Comparison of ENCODE assay signal across 8 cellular contexts in the genomic region with DNA sequence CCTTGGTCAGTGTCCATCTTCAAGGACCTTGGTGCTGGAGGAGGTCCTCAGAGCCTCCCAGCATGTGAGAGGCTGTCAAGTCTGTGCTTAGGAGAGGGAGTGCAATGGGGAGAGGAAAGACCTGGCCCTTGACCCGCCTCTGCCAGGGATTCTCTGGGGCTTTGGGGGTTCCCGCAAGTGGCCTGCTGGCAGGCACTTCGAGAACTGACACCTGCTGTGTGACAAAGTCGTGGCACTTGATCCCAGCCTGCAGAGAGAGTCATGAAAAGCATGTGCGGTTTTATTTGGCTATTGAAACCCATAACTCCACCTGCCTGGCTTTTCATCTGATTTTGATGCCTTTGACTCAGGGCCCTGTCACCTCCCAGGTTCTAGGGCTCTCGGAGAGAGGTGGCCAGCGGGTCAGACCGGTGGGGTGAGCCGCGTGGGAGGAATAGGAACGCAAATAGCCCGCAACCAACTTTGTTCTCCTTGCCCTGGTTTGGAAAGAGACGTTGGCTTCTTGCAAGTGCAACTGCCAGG. TPM values are rescaled to one million over a fixed set of nuclear protein-coding genes. Genes with fewer than 3 reads are reported as not detected.
DNase-seq lines count a peak whose midpoint lies in the region; ATAC-seq and TF ChIP-seq lines count a peak whose summit lies in the region.

No MANE protein-coding gene starts in this region.

- POLR2A ChIA-PET in CD4-positive, alpha-beta memory T cell (lab: Charles Lee; ENCODE audit: partially characterized antibody) = interaction anchor here (1.2 to 5.1 kb wide), 3 partner anchors 12 to 43 kb away, joined by 3 to 51 read pairs (median 37); partner anchors contain the start of gene GSE1

- H3K9ac ChIP-seq in HUES48 (ENCODE audit: low read depth, low read length) = peak overlapping the region; percentile 23

- WGBS in spleen, 5 donors = 22 to 38% (median 27%) methylated on average over 6 to 13 of the region's 13 CpGs
- WGBS in gastroesophageal sphincter (ENCODE audit: low coverage in 1 of 2), 2 donors = 70% methylated on average over 8 of the region's 13 CpGs; no CpG with 5 or more reads in 1 of the 2 donors

- peaks cover 36 to 76% (median 54%) of the 10 kb centered on the region in 4 donors for H3K4me1 Mint-ChIP-seq in CD4-positive, alpha-beta memory T cell

- H3K36me3 ChIP-seq in CD4-positive, alpha-beta memory T cell (ENCODE audit: insufficient read depth, low read length) = no peaks in the 10 kb centered on the region
- H3K36me3 ChIP-seq in HUES48 (ENCODE audit: control insufficient read depth, insufficient read depth, low read length) (no peaks in the 10 kb centered on the region), brain microvascular endothelial cell (replicated peaks) (no peaks in the 10 kb centered on the region), spleen (peaks cover 0 to 3% (median 0%) of the 10 kb centered on the region in 6 donors), gastroesophageal sphincter (no peaks in the 10 kb centered on the region)

- intact Hi-C loops in CD4-positive, alpha-beta memory T cell (cut with micrococcal nuclease) = loop anchor here (2.0 kb wide), 1 partner anchor 15 kb away; no protein-coding TSS in a partner anchor
- intact Hi-C loops in spleen (cut with DNase I; ENCODE audit: low total_unique reads) = no loop called here

- peak; percentile 21 for ATAC-seq in GM19438 (IDR thresholded peaks at IDR 0.05; ENCODE audit: low read depth, unreplicated experiment)
- ATAC-seq in gastroesophageal sphincter = no peak

- H3K27ac ChIP-seq in CD4-positive, alpha-beta memory T cell (ENCODE audit: low read depth, low read length) = peak overlapping the region; percentile 16
- H3K27ac ChIP-seq in HUES48 (ENCODE audit: low read depth, low read length) (peak overlapping the region; percentile 92), brain microvascular endothelial cell (peak overlapping the region; percentile 38), spleen (peak overlapping the region; percentile 60 to 89 (median 80)), gastroesophageal sphincter (peak overlapping the region in 1 of 4 donors; percentile 22)

- TF ChIP-seq POLR2A in spleen (IDR thresholded peaks at IDR 0.05) (no peak), gastroesophageal sphincter (IDR thresholded peaks at IDR 0.05) (no peak)

- peaks cover 0 to 6% of the 10 kb centered on the region in 2 donors for H3K36me3 Mint-ChIP-seq in CD4-positive, alpha-beta memory T cell

- no peak overlapping the region for H3K4me3 ChIP-seq in CD4-positive, alpha-beta memory T cell (ENCODE audit: low read length in 2 of 2)
- no peak overlapping the region for H3K4me3 ChIP-seq in HUES48 (ENCODE audit: low read depth, low read length)
- H3K4me3 ChIP-seq in brain microvascular endothelial cell (ENCODE audit: low read depth, low read length) = no peak overlapping the region
- H3K4me3 ChIP-seq in spleen = peak overlapping the region in 6 of 8 donors; percentile 13 to 52 (median 16)
- no peak overlapping the region for H3K4me3 ChIP-seq in gastroesophageal sphincter

- H3K4me3 Mint-ChIP-seq in CD4-positive, alpha-beta memory T cell = peak overlapping the region; percentile 33 to 82 (median 72)

- H3K9me3 ChIP-seq in CD4-positive, alpha-beta memory T cell (ENCODE audit: control insufficient read depth in 1 of 2, low read length in 2 of 2) = no peaks in the 10 kb centered on the region
- H3K9me3 ChIP-seq in HUES48 (ENCODE audit: control insufficient read depth, insufficient read depth, low read length) (no peaks in the 10 kb centered on the region), spleen (no peaks in the 10 kb centered on the region), gastroesophageal sphincter (peaks cover 0 to 8% (median 0%) of the 10 kb centered on the region in 3 donors)

- TF ChIP-seq CTCF in brain microvascular endothelial cell (IDR thresholded peaks at IDR 0.05; ENCODE audit: low read depth, low read length, missing control alignments) = no peak
- TF ChIP-seq CTCF in spleen (IDR thresholded peaks at IDR 0.05 in 8 of 11, conservative IDR thresholded peaks at IDR 0.05 in 3 of 11) = no peak
- no peak for TF ChIP-seq CTCF in gastroesophageal sphincter (IDR thresholded peaks at IDR 0.05)

- CTCF ChIA-PET in CD4-positive, alpha-beta memory T cell (lab: Charles Lee; ENCODE audit: partially characterized antibody) = interaction anchor here (1.9 to 3.7 kb wide), 3 partner anchors 13 to 80 kb away, joined by 9 to 31 read pairs (median 12); no protein-coding TSS in a partner anchor

- in situ Hi-C loops in brain microvascular endothelial cell (cut with HindIII; ENCODE audit: low pct_ligation_motif_present, low sequenced_read_pairs) = no loop called here

- peak overlapping the region; percentile 79 to 92 (median 88) for H3K27ac Mint-ChIP-seq in CD4-positive, alpha-beta memory T cell

- no peaks in the 10 kb centered on the region for H3K27me3 Mint-ChIP-seq in CD4-positive, alpha-beta memory T cell

- H3K4me1 ChIP-seq in CD4-positive, alpha-beta memory T cell (ENCODE audit: insufficient read depth, low read length) = peaks cover 47% of the 10 kb centered on the region
- H3K4me1 ChIP-seq in HUES48 (ENCODE audit: control insufficient read depth, insufficient read depth, low read length) (peaks cover 54% of the 10 kb centered on the region), spleen (peaks cover 60 to 100% (median 94%) of the 10 kb centered on the region in 6 donors), gastroesophageal sphincter (peaks cover 0 to 50% (median 20%) of the 10 kb centered on the region in 3 donors)

- peaks cover 0 to 5% (median 4%) of the 10 kb centered on the region in 8 donors for H3K9me3 Mint-ChIP-seq in CD4-positive, alpha-beta memory T cell

- no peak for TF ChIP-seq EP300 in gastroesophageal sphincter (IDR thresholded peaks at IDR 0.05)

- peak in 3 of 5 donors; percentile 12 to 44 (median 15) for DNase-seq in CD4-positive, alpha-beta memory T cell
- no peak for DNase-seq in brain microvascular endothelial cell
- DNase-seq in spleen = no peak
- no peak for DNase-seq in NCI-H1092 treated with DMSO at 0.1 percent for 48 hours (lab: John Stamatoyannopoulos, UW)
- no peak for DNase-seq in D341Med (ENCODE audit: low spot score)

- no peaks in the 10 kb centered on the region for H3K27me3 ChIP-seq in CD4-positive, alpha-beta memory T cell (ENCODE audit: insufficient read depth, low read length)
- H3K27me3 ChIP-seq in HUES48 (ENCODE audit: control insufficient read depth, insufficient read depth, low read length) (no peaks in the 10 kb centered on the region), brain microvascular endothelial cell (replicated peaks) (no peaks in the 10 kb centered on the region), spleen (replicated peaks in 1 of 7) (no peaks in the 10 kb centered on the region), gastroesophageal sphincter (no peaks in the 10 kb centered on the region)

RNA-seq across cellular contexts. Expression of gene GSE1, which starts 42.8 kb away (rescaled TPM):
- 10 to 100 TPM; 24.1 to 25.0 TPM for total RNA-seq in CD4-positive, alpha-beta memory T cell
- polyA plus RNA-seq in CD4-positive, alpha-beta memory T cell = 1 to 10 TPM in 1 of 2 donors, under 1 TPM in 1; 0.23 to 2.1 TPM
- total RNA-seq in spleen (100 to 1,000 TPM in 1 of 7 donors, 10 to 100 TPM in 6; 79.8 to 121 (median 91.4) TPM), gastroesophageal sphincter (10 to 100 TPM; 23.4 to 65.5 (median 52.5) TPM)
- polyA plus RNA-seq in spleen = 10 to 100 TPM in 1 of 3 donors, 1 to 10 TPM in 2; 7.4 to 23.2 (median 9.2) TPM

Comparison
In these comparisons a context has a peak if more than half of its experiments do, and no peak if none do; other contexts are left out.
1. DNase-seq: peak in CD4-positive, alpha-beta memory T cell (3 of 5); none in brain microvascular endothelial cell (single experiment), spleen (single experiment), NCI-H1092 treated with DMSO at 0.1 percent for 48 hours (single experiment) and D341Med (single experiment).
2. H3K4me3 ChIP-seq: peak in spleen (6 of 8); none in CD4-positive, alpha-beta memory T cell (0 of 2), HUES48 (single experiment), brain microvascular endothelial cell (single experiment) and gastroesophageal sphincter (0 of 2).